8 cellular contexts compared by ENCODE assay signal in the genomic region with DNA sequence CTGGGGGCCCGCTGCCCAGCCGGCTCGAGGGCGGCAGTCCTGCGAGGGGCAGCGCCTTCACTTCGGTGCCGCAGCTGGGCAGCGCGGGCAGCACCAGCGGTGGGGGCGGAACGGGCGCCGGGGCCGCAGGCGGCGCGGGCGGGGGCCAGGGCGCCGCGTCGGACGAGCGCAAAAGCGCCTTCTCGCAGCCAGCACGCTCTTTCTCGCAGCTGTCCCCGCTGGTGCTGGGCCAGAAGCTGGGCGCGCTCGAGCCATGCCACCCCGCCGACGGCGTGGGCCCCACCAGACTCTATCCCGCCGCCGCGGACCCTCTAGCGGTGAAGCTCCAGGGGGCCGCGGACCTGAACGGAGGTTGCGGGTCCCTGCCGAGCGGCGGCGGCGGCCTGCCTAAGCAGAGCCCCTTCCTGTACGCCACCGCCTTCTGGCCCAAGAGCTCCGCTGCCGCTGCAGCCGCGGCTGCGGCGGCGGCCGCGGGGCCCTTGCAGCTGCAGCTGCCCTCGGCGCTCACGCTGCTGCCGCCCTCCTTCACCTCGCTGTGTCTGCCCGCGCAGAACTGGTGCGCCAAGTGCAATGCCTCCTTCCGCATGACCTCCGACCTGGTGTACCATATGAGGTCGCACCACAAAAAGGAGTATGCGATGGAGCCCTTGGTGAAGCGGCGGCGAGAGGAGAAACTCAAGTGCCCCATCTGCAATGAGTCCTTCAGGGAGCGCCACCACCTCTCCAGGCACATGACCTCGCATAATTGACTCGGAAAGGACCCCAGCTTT. TPM values are rescaled to one million over a fixed set of nuclear protein-coding genes. Genes with fewer than 3 reads are reported as not detected.
DNase-seq lines count a peak whose midpoint lies in the region; ATAC-seq and TF ChIP-seq lines count a peak whose summit lies in the region.

No MANE protein-coding gene starts in this region.

- DNase-seq in AG10803 (ENCODE audit: low read depth) = no peak
- peak in 4 of 5 donors; percentile 19 to 83 (median 42) for DNase-seq in T-helper 1 cell
- DNase-seq in brain microvascular endothelial cell = no peak
- no peak for DNase-seq in kidney epithelial cell (ENCODE audit: low read depth)
- DNase-seq in stimulated activated naive CD4-positive, alpha-beta T cell (lab: John Stamatoyannopoulos, UW) = peak; percentile 27 to 68 (median 40)
- no peak for DNase-seq in sciatic nerve (ENCODE audit: low spot score)

- peak overlapping the region; percentile 67 for H3K4me3 ChIP-seq in AG10803 (ENCODE audit: low read length)
- peak overlapping the region; percentile 57 for H3K4me3 ChIP-seq in brain microvascular endothelial cell (ENCODE audit: low read depth, low read length)
- H3K4me3 ChIP-seq in kidney epithelial cell (ENCODE audit: low read depth, low read length) = peak overlapping the region; percentile 41

- H3K27ac ChIP-seq in brain microvascular endothelial cell = no peak overlapping the region

- in situ Hi-C loops in brain microvascular endothelial cell (cut with HindIII; ENCODE audit: low pct_ligation_motif_present, low sequenced_read_pairs) = no loop called here

- H3K27me3 ChIP-seq in brain microvascular endothelial cell (replicated peaks) (peaks cover 14% of the 10 kb centered on the region), kidney epithelial cell (ENCODE audit: control insufficient read depth, insufficient read depth, low read length) (peaks cover 55% of the 10 kb centered on the region)

- ATAC-seq in GM19043 (IDR thresholded peaks at IDR 0.05; ENCODE audit: low read depth, unreplicated experiment) (peak; percentile 52), HG03175 (IDR thresholded peaks at IDR 0.05; ENCODE audit: unreplicated experiment) (peak; percentile 42), sciatic nerve (no peak)

- TF ChIP-seq CTCF in AG10803 (conservative IDR thresholded peaks at IDR 0.05; ENCODE audit: low read length) = no peak
- TF ChIP-seq CTCF in brain microvascular endothelial cell (IDR thresholded peaks at IDR 0.05; ENCODE audit: low read depth, low read length, missing control alignments) = no peak
- TF ChIP-seq CTCF in kidney epithelial cell (IDR thresholded peaks at IDR 0.05; ENCODE audit: insufficient read depth, low read length, poor library complexity, severe bottlenecking) = no peak

- H3K36me3 ChIP-seq in brain microvascular endothelial cell (replicated peaks) (no peaks in the 10 kb centered on the region), kidney epithelial cell (ENCODE audit: control insufficient read depth, insufficient read depth, low read length) (no peaks in the 10 kb centered on the region)

- intact Hi-C loops in sciatic nerve (cut with DNase I) = no loop called here

RNA-seq across cellular contexts. Expression of gene PRDM8, which starts 5.7 kb away (rescaled TPM):
- 0.17 and 0.55 TPM in 2 replicates for total RNA-seq in kidney epithelial cell
- total RNA-seq in sciatic nerve = 8.0 TPM

Comparison
In these comparisons a context has a peak if more than half of its experiments do, and no peak if none do; other contexts are left out.
1. DNase-seq: peak in T-helper 1 cell (4 of 5) and stimulated activated naive CD4-positive, alpha-beta T cell (6 of 6); none in AG10803 (single experiment), brain microvascular endothelial cell (single experiment), kidney epithelial cell (single experiment) and sciatic nerve (single experiment).
2. Peak in every context shown above with its lines, with median percentiles within 50 percentile points of each other: H3K4me3 ChIP-seq.